Comparison of ENCODE assay signal across 1 cellular context in genomic region chr16:2156025-2156848, GRCh38.
A peak's percentile ranks its signal among the peaks of the same experiment; 100 is the strongest.
TF ChIP-seq lines count a peak whose summit lies in the region.

No MANE protein-coding gene starts in this region.

TF ChIP-seq in HepG2, 621 proteins besides CTCF, POLR2A, EP300 and RAD21 (continued from another document and continues in another):
- peak in 1 of 2 experiments; percentile 28; a peak in 1 of 4 replicates for TF ChIP-seq NR2F1 (CRISPR knock-in tag; IDR thresholded peaks at IDR 0.05)
- TF ChIP-seq CENPBD1 (CRISPR knock-in tag; IDR thresholded peaks at IDR 0.05; ENCODE audit: borderline replicate concordance, low read depth) = no peak
- no peak for TF ChIP-seq LCORL (IDR thresholded peaks at IDR 0.05)
- no peak for TF ChIP-seq LCORL (CRISPR knock-in tag; IDR thresholded peaks at IDR 0.05)
- peak; percentile 29 for TF ChIP-seq AGO2 (optimal IDR thresholded peaks at IDR 0.05; ENCODE audit: low read depth, low read length)
- TF ChIP-seq PHF8 (CRISPR knock-in tag; IDR thresholded peaks at IDR 0.05) = peak; percentile 31
- TF ChIP-seq CHD4 (IDR thresholded peaks at IDR 0.05; ENCODE audit: borderline replicate concordance, low read length) = no peak
- no peak for TF ChIP-seq ZNF142 (CRISPR knock-in tag; IDR thresholded peaks at IDR 0.05)
- TF ChIP-seq HMG20B (CRISPR knock-in tag; conservative IDR thresholded peaks at IDR 0.05) = no peak
- TF ChIP-seq TARDBP (CRISPR knock-in tag; IDR thresholded peaks at IDR 0.05) = no peak
- TF ChIP-seq ZNF713 (CRISPR knock-in tag; IDR thresholded peaks at IDR 0.05) = no peak
- peak; percentile 42; the same call in 1 of the 2 replicates for TF ChIP-seq ZFY (CRISPR knock-in tag; IDR thresholded peaks at IDR 0.05)
- no peak for TF ChIP-seq HNF1B (CRISPR knock-in tag; IDR thresholded peaks at IDR 0.05)
- no peak for TF ChIP-seq ZXDC (CRISPR knock-in tag; IDR thresholded peaks at IDR 0.05)
- no peak for TF ChIP-seq ELF3 (CRISPR knock-in tag; IDR thresholded peaks at IDR 0.05)
- 0 out of 2 replicates have a peak, but pooled peaks have one; percentile 13 for TF ChIP-seq ZNF230 (CRISPR knock-in tag; IDR thresholded peaks at IDR 0.05)
- TF ChIP-seq MTA3 (CRISPR knock-in tag; IDR thresholded peaks at IDR 0.05) = no peak
- no peak for TF ChIP-seq NONO (IDR thresholded peaks at IDR 0.05)
- TF ChIP-seq NONO (CRISPR knock-in tag; conservative IDR thresholded peaks at IDR 0.05) = 0 out of 2 replicates have a peak, but pooled peaks have one; percentile 48
- no peak for TF ChIP-seq SOX5 (CRISPR knock-in tag; IDR thresholded peaks at IDR 0.05; ENCODE audit: borderline replicate concordance)
- TF ChIP-seq ZNF235 (CRISPR knock-in tag; IDR thresholded peaks at IDR 0.05; ENCODE audit: borderline replicate concordance) = 0 out of 2 replicates have a peak, but pooled peaks have one; percentile 41
- no peak for TF ChIP-seq MLX (CRISPR knock-in tag; IDR thresholded peaks at IDR 0.05)
- TF ChIP-seq ZNF781 (CRISPR knock-in tag; IDR thresholded peaks at IDR 0.05; ENCODE audit: borderline replicate concordance, not compliant biosample characterization) = no peak
- TF ChIP-seq ZFYVE20 (CRISPR knock-in tag; IDR thresholded peaks at IDR 0.05; ENCODE audit: borderline replicate concordance, low read depth) = no peak
- no peak for TF ChIP-seq GABPA (IDR thresholded peaks at IDR 0.05; ENCODE audit: low read depth, low read length)
- TF ChIP-seq GABPA (CRISPR knock-in tag; IDR thresholded peaks at IDR 0.05; ENCODE audit: low read depth) = 0 out of 2 replicates have a peak, but pooled peaks have one; percentile 16
- 0 out of 2 replicates have a peak, but pooled peaks have one; percentile 58 for TF ChIP-seq ZNF710 (CRISPR knock-in tag; IDR thresholded peaks at IDR 0.05; ENCODE audit: borderline replicate concordance)
- no peak for TF ChIP-seq GTF2F1 (IDR thresholded peaks at IDR 0.05; ENCODE audit: low read length)
- 0 out of 2 replicates have a peak, but pooled peaks have one; percentile 51 for TF ChIP-seq ZC3H13 (CRISPR knock-in tag; IDR thresholded peaks at IDR 0.05)
- TF ChIP-seq MYC (CRISPR knock-in tag; IDR thresholded peaks at IDR 0.05; ENCODE audit: borderline replicate concordance) = 0 out of 2 replicates have a peak, but pooled peaks have one; percentile 8
- peak; percentile 68 for TF ChIP-seq NR2F6 (IDR thresholded peaks at IDR 0.05)
- peak; percentile 11; the same call in 1 of the 2 replicates for TF ChIP-seq NR2F6 (CRISPR knock-in tag; IDR thresholded peaks at IDR 0.05)
- TF ChIP-seq U2AF1 (optimal IDR thresholded peaks at IDR 0.05; ENCODE audit: low read depth, low read length) = peak; percentile 36
- TF ChIP-seq ASH2L (IDR thresholded peaks at IDR 0.05; ENCODE audit: insufficient read length, low read depth, low read length) = peak; percentile 26
- TF ChIP-seq MXD3 (CRISPR knock-in tag; IDR thresholded peaks at IDR 0.05) = no peak
- TF ChIP-seq ZNF280B (CRISPR knock-in tag; IDR thresholded peaks at IDR 0.05; ENCODE audit: borderline replicate concordance) = peak; percentile 17; the same call in 1 of the 2 replicates
- no peak for TF ChIP-seq ZBTB33 (CRISPR knock-in tag; IDR thresholded peaks at IDR 0.05)
- no peak for TF ChIP-seq ZNF878 (CRISPR knock-in tag; IDR thresholded peaks at IDR 0.05)
- TF ChIP-seq THAP11 (CRISPR knock-in tag; IDR thresholded peaks at IDR 0.05) = no peak
- no peak for TF ChIP-seq ZKSCAN8 (CRISPR knock-in tag; IDR thresholded peaks at IDR 0.05; ENCODE audit: borderline replicate concordance)
- no peak for TF ChIP-seq RCOR2 (CRISPR knock-in tag; IDR thresholded peaks at IDR 0.05)
- TF ChIP-seq ZNF891 (CRISPR knock-in tag; IDR thresholded peaks at IDR 0.05) = 0 out of 2 replicates have a peak, but pooled peaks have one; percentile 32
